ENCODE assay signal across 15 cellular contexts in the genomic region with DNA sequence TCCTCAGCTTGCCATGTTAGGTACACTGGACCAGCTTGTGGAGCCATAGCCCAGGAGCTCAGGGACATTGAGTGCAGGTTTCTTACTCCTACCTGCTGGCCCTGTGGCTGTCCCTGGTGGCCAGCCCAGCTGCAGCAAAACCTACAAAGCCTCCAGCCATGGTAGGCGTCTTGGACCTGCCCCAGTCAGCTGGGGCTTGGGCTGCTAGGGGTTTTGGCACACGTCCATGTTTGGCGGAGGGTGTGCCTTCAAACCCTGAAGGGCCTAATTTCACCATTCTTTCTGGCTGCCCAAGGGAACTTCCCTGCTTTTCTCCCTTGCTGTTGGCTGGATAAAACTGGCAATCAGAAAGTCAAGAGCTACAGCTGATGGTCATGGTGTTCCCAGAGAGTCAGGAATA. TPM values are rescaled to one million over a fixed set of nuclear protein-coding genes. Genes with fewer than 3 reads are reported as not detected.
DNase-seq lines count a peak whose midpoint lies in the region; ATAC-seq and TF ChIP-seq lines count a peak whose summit lies in the region.
"Had no signal": no experiment of that assay in that cellular context is flagged by ENCODE, and none has a peak within 500 bp of the region (broad histone marks: within the 10 kb centered on the region; RNA-seq: fewer than 3 reads in every experiment).

No MANE protein-coding gene starts in this region.

- no peaks in the 10 kb centered on the region for H3K27me3 ChIP-seq in dorsolateral prefrontal cortex
- no peaks in the 10 kb centered on the region for H3K27me3 ChIP-seq in muscle layer of colon (ENCODE audit: control insufficient read depth in 1 of 2, insufficient read depth in 2 of 2, low read length in 2 of 2)
- no peaks in the 10 kb centered on the region for H3K27me3 ChIP-seq in body of pancreas
- H3K27me3 ChIP-seq: ascending aorta, colonic mucosa, pancreas had no signal

- peak overlapping the region; percentile 15 for H3K27ac Mint-ChIP-seq in Calu3 (ENCODE audit: unreplicated experiment)
- no peak overlapping the region for H3K27ac Mint-ChIP-seq in activated T-helper 17 cell treated with anti-CD3 and anti-CD28 coated beads, Interleukin-2, amount 50 U/mL, for 72 hours
- H3K27ac Mint-ChIP-seq: activated naive CD4-positive, alpha-beta T cell treated with anti-CD3 and anti-CD28 coated beads for 36 hours; HFFc6 had no signal

- no peaks in the 10 kb centered on the region for H3K9me3 Mint-ChIP-seq in Calu3 (ENCODE audit: low read depth, unreplicated experiment)
- H3K9me3 Mint-ChIP-seq in activated T-helper 17 cell treated with anti-CD3 and anti-CD28 coated beads, Interleukin-2, amount 50 U/mL, for 72 hours: no peaks in the 10 kb centered on the region
- H3K9me3 Mint-ChIP-seq: activated naive CD4-positive, alpha-beta T cell treated with anti-CD3 and anti-CD28 coated beads for 36 hours; HFFc6 had no signal

- no peak overlapping the region for H3K4me3 Mint-ChIP-seq in Calu3 (ENCODE audit: low read depth, unreplicated experiment)
- no peak overlapping the region for H3K4me3 Mint-ChIP-seq in activated T-helper 17 cell treated with anti-CD3 and anti-CD28 coated beads, Interleukin-2, amount 50 U/mL, for 72 hours
- H3K4me3 Mint-ChIP-seq: activated naive CD4-positive, alpha-beta T cell treated with anti-CD3 and anti-CD28 coated beads for 36 hours; HFFc6 had no signal

- intact Hi-C loops in Calu3 (cut with micrococcal nuclease; ENCODE audit: unreplicated experiment): loop anchor here (5.0 kb wide), 1 partner anchor 124 kb away; no protein-coding TSS in a partner anchor
- intact Hi-C loops in dorsolateral prefrontal cortex (cut with DNase I): loop anchor here in 1 of 2 donors (5.0 to 10.0 kb wide), 3 partner anchors 69 to 221 kb away; no protein-coding TSS in a partner anchor
- intact Hi-C loops in body of pancreas (cut with DNase I): no loop called here

- BruUV-seq in Calu3 (replicated peaks; lab: Mats Ljungman, UMichigan): no TSS peak

- H3K9me3 ChIP-seq in muscle layer of colon (ENCODE audit: low read length): no peaks in the 10 kb centered on the region
- no peaks in the 10 kb centered on the region for H3K9me3 ChIP-seq in body of pancreas
- H3K9me3 ChIP-seq: ascending aorta, colonic mucosa, lower lobe of right lung, pancreas had no signal

- TF ChIP-seq CTCF in Calu3 (IDR thresholded peaks at IDR 0.05; ENCODE audit: unreplicated experiment) (no peak), dorsolateral prefrontal cortex (IDR thresholded peaks at IDR 0.05 in 54 of 56, conservative IDR thresholded peaks at IDR 0.05 in 2 of 56; ENCODE audit: low read depth in 1 of 56, partially characterized antibody in 56 of 56) (no peak), body of pancreas (IDR thresholded peaks at IDR 0.05) (no peak)

- H3K36me3 Mint-ChIP-seq in Calu3 (ENCODE audit: insufficient read depth, unreplicated experiment): peaks cover 48% of the 10 kb centered on the region
- no peaks in the 10 kb centered on the region for H3K36me3 Mint-ChIP-seq in activated T-helper 17 cell treated with anti-CD3 and anti-CD28 coated beads, Interleukin-2, amount 50 U/mL, for 72 hours (ENCODE audit: low read depth)

- DNase-seq in Calu3 (no peak), NCI-H1105 (lab: John Stamatoyannopoulos, UW) (peak; percentile 42), dorsolateral prefrontal cortex (no peak), body of pancreas (no peak), hippocampal formation (lab: John Stamatoyannopoulos, UW) (no peak)
- DNase-seq: lower lobe of right lung had no signal

- no peaks in the 10 kb centered on the region for H3K27me3 Mint-ChIP-seq in Calu3 (ENCODE audit: unreplicated experiment)
- peaks cover 4% of the 10 kb centered on the region for H3K27me3 Mint-ChIP-seq in activated T-helper 17 cell treated with anti-CD3 and anti-CD28 coated beads, Interleukin-2, amount 50 U/mL, for 72 hours

- H3K9ac ChIP-seq in muscle layer of colon (ENCODE audit: low read length): no peak overlapping the region

- H3K36me3 ChIP-seq in muscle layer of colon (ENCODE audit: insufficient read depth, low read length) (no peaks in the 10 kb centered on the region), body of pancreas (replicated peaks in 1 of 2; ENCODE audit: insufficient read depth in 1 of 2, low read depth in 2 of 2) (peaks cover 0 to 1% of the 10 kb centered on the region in 2 donors)
- H3K36me3 ChIP-seq: colonic mucosa, lower lobe of right lung had no signal

- no peak for ATAC-seq in body of pancreas
- no peak for ATAC-seq in HG02885 (IDR thresholded peaks at IDR 0.05; ENCODE audit: poor library complexity, unreplicated experiment)
- ATAC-seq in activated T-helper 17 cell treated with anti-CD3 and anti-CD28 coated beads, Interleukin-2, amount 50 U/mL, for 72 hours (replicated peaks): no peak

- H3K4me1 Mint-ChIP-seq in Calu3 (ENCODE audit: low read depth, unreplicated experiment): peaks cover 10% of the 10 kb centered on the region
- no peaks in the 10 kb centered on the region for H3K4me1 Mint-ChIP-seq in activated T-helper 17 cell treated with anti-CD3 and anti-CD28 coated beads, Interleukin-2, amount 50 U/mL, for 72 hours

- H3K4me1 ChIP-seq in muscle layer of colon (ENCODE audit: insufficient read depth, low read length): peaks cover 30% of the 10 kb centered on the region
- peaks cover 18% of the 10 kb centered on the region for H3K4me1 ChIP-seq in body of pancreas
- H3K4me1 ChIP-seq: colonic mucosa, lower lobe of right lung, pancreas had no signal

- H3K27ac ChIP-seq in dorsolateral prefrontal cortex (peak overlapping the region in 52 of 59 donors; percentile 1 to 97 (median 64)), muscle layer of colon (ENCODE audit: low read depth, low read length) (peak overlapping the region; percentile 3), body of pancreas (peak overlapping the region in 2 of 4 donors; percentile 17 to 50)
- H3K27ac ChIP-seq: colonic mucosa, lower lobe of right lung, pancreas had no signal

- CTCF ChIA-PET in Calu3 (lab: Charles Lee): interaction anchor here (0.8 to 2.0 kb wide), 3 partner anchors 26 to 116 kb away, joined by 3 to 8 read pairs (median 3); no protein-coding TSS in a partner anchor

- H3K4me3 ChIP-seq in dorsolateral prefrontal cortex (no peak overlapping the region), muscle layer of colon (ENCODE audit: low read depth in 1 of 2, low read length in 2 of 2) (no peak overlapping the region), body of pancreas (no peak overlapping the region)
- H3K4me3 ChIP-seq: ascending aorta, colonic mucosa, GM12878, lower lobe of right lung, pancreas had no signal

- WGBS in body of pancreas, 2 donors: 21 to 23% methylated on average over 3 of the region's 3 CpGs

- no peak for TF ChIP-seq POLR2A in body of pancreas (IDR thresholded peaks at IDR 0.05)

RNA-seq across cellular contexts. Expression of a gene that starts 25.4 kb away (rescaled TPM):
- total RNA-seq in Calu3 (2022) (not detected in 2 replicates), dorsolateral prefrontal cortex (1 to 10 TPM in 1 of 120 experiments, not detected in 119; 1.1 TPM), body of pancreas (1 to 10 TPM in 1 of 2 donors, not detected in 1; 6.0 TPM)
- total RNA-seq in activated T-helper 17 cell treated with anti-CD3 and anti-CD28 coated beads, Interleukin-2, amount 50 U/mL, for 72 hours: not detected
- total RNA-seq: activated naive CD4-positive, alpha-beta T cell treated with anti-CD3 and anti-CD28 coated beads for 36 hours; HFFc6 had no signal

RNA-seq across cellular contexts. Expression of a gene that starts 31.6 kb away (rescaled TPM):
- total RNA-seq in Calu3 (2022) (155 and 199 TPM in 2 replicates), dorsolateral prefrontal cortex (100 to 1,000 TPM in 93 of 120 experiments, 10 to 100 TPM in 27; 57.0 to 255 (median 124) TPM), body of pancreas (100 to 1,000 TPM in 1 of 2 donors, 10 to 100 TPM in 1; 75.5 to 101 TPM)
- 10 to 100 TPM; 11.6 to 27.5 TPM for total RNA-seq in activated T-helper 17 cell treated with anti-CD3 and anti-CD28 coated beads, Interleukin-2, amount 50 U/mL, for 72 hours
